Comparison of ENCODE assay signal across 8 cellular contexts in genomic region chr12:121712462-121713256, GRCh38. TPM values are rescaled to one million over a fixed set of nuclear protein-coding genes. Genes with fewer than 3 reads are reported as not detected.
DNase-seq lines count a peak whose midpoint lies in the region; ATAC-seq, FAIRE-seq and TF ChIP-seq lines count a peak whose summit lies in the region.

Gene TMEM120B, plus strand, starts transcription at chr12:121712752. Its CDS starts 144 bp downstream, at chr12:121712896.

- H3K27ac ChIP-seq in HUES64 (ENCODE audit: low read depth, low read length) (peak within 1 kb of the TSS; percentile 23; the same call in 1 of the 2 replicates), pancreas (peak within 1 kb of the TSS; percentile 76 to 82 (median 77)), tibial nerve (peak within 1 kb of the TSS; percentile 79 to 94 (median 88))

- peak; percentile 78 to 95 for TF ChIP-seq POLR2A in tibial nerve (IDR thresholded peaks at IDR 0.05)

- H3K36me3 Mint-ChIP-seq in activated naive CD4-positive, alpha-beta T cell treated with anti-CD3 and anti-CD28 coated beads, Interleukin-2, amount 50 U/mL, for 72 hours: peaks cover 0 to 9% of the 10 kb centered on the region in 2 donors

- under 1% methylated on average over 74 of the region's 74 CpGs for WGBS in HUES64
- 1% methylated on average over 60 to 74 of the region's 74 CpGs for WGBS in pancreas, 2 donors
- 0 to 2% methylated on average over 18 to 68 of the region's 74 CpGs for whole genome bisulfite sequencing in tibial nerve, 2 donors

- peak within 1 kb of the TSS; percentile 68 for H3K9ac ChIP-seq in HUES64 (ENCODE audit: low read depth, low read length)

- peak within 1 kb of the TSS; percentile 88 to 98 for H3K27ac Mint-ChIP-seq in activated naive CD4-positive, alpha-beta T cell treated with anti-CD3 and anti-CD28 coated beads, Interleukin-2, amount 50 U/mL, for 72 hours

- no peaks in the 10 kb centered on the region for H3K36me3 ChIP-seq in HUES64 (ENCODE audit: insufficient read depth, low read length)
- H3K36me3 ChIP-seq in pancreas: no peaks in the 10 kb centered on the region
- no peaks in the 10 kb centered on the region for H3K36me3 ChIP-seq in tibial nerve

- ATAC-seq in GM21447 (IDR thresholded peaks at IDR 0.05; ENCODE audit: unreplicated experiment): peak; percentile 76
- peak; percentile 92 to 95 for ATAC-seq in activated naive CD4-positive, alpha-beta T cell treated with anti-CD3 and anti-CD28 coated beads, Interleukin-2, amount 50 U/mL, for 72 hours
- peak; percentile 94 to 97 (median 96) for ATAC-seq in pancreas

- H3K9me3 Mint-ChIP-seq in activated naive CD4-positive, alpha-beta T cell treated with anti-CD3 and anti-CD28 coated beads, Interleukin-2, amount 50 U/mL, for 72 hours: no peaks in the 10 kb centered on the region

- FAIRE-seq in pancreas (lab: Jason Lieb, UNC): no peak

- no peaks in the 10 kb centered on the region for H3K9me3 ChIP-seq in HUES64 (ENCODE audit: insufficient read depth, low read depth, low read length)
- no peaks in the 10 kb centered on the region for H3K9me3 ChIP-seq in pancreas
- no peaks in the 10 kb centered on the region for H3K9me3 ChIP-seq in tibial nerve

- peak; percentile 39 to 91 for TF ChIP-seq EP300 in tibial nerve (IDR thresholded peaks at IDR 0.05)

- H3K4me3 ChIP-seq in HUES64 (ENCODE audit: low read length): peak within 1 kb of the TSS; percentile 99
- peak within 1 kb of the TSS; percentile 66 to 99 (median 98) for H3K4me3 ChIP-seq in pancreas
- H3K4me3 ChIP-seq in tibial nerve: peak within 1 kb of the TSS; percentile 77 to 99 (median 91)

- intact Hi-C loops in head of caudate nucleus (cut with DNase I) (no loop called here), pancreas (cut with DNase I) (no loop called here)

- H3K4me1 ChIP-seq in HUES64 (ENCODE audit: insufficient read depth, low read length): peaks cover 18% of the 10 kb centered on the region
- no peaks in the 10 kb centered on the region for H3K4me1 ChIP-seq in pancreas
- peaks cover 0 to 32% (median 15%) of the 10 kb centered on the region in 4 donors for H3K4me1 ChIP-seq in tibial nerve

- H3K27me3 ChIP-seq in HUES64 (ENCODE audit: insufficient read depth, low read length): no peaks in the 10 kb centered on the region
- H3K27me3 ChIP-seq in pancreas: no peaks in the 10 kb centered on the region
- H3K27me3 ChIP-seq in tibial nerve: no peaks in the 10 kb centered on the region

- DNase-seq in EL (peak; percentile 75), SK-N-DZ (ENCODE audit: low spot score) (peak; percentile 71), head of caudate nucleus (peak; percentile 63 to 95 (median 89)), pancreas (peak; percentile 74 to 96 (median 89)), tibial nerve (ENCODE audit: low spot score in 2 of 2) (peak; percentile 62 to 74)
- DNase-seq in activated naive CD4-positive, alpha-beta T cell treated with anti-CD3 and anti-CD28 coated beads, Interleukin-2, amount 50 U/mL, for 72 hours (ENCODE audit: low spot score in 2 of 2): peak; percentile 84 to 86

- no peak for TF ChIP-seq CTCF in pancreas (IDR thresholded peaks at IDR 0.05)
- no peak for TF ChIP-seq CTCF in tibial nerve (IDR thresholded peaks at IDR 0.05)

RNA-seq across cellular contexts. Expression of gene TMEM120B, which starts in this region (rescaled TPM):
- polyA plus RNA-seq in HUES64 (2013, experiment 1 of 2): 10.7 TPM
- polyA plus RNA-seq in HUES64 (2013, experiment 2 of 2): 11.7 TPM
- polyA plus RNA-seq in SK-N-DZ (2014; cell fraction: cytosol; rRNA removed): 16.9 and 18.2 TPM in 2 replicates
- 58.7 and 60.7 TPM in 2 replicates for polyA plus RNA-seq in SK-N-DZ (2014; cell fraction: nucleus; rRNA removed)
- 10 to 100 TPM in 1 of 2 donors, 1 to 10 TPM in 1; 6.3 to 11.8 TPM for total RNA-seq in activated naive CD4-positive, alpha-beta T cell treated with anti-CD3 and anti-CD28 coated beads, Interleukin-2, amount 50 U/mL, for 72 hours
- total RNA-seq in pancreas (10 to 100 TPM in 3 of 6 donors, 1 to 10 TPM in 3; 8.2 to 13.0 (median 10.0) TPM), tibial nerve (10 to 100 TPM; 10.1 to 13.9 (median 11.5) TPM)
- 10 to 100 TPM; 11.6 to 19.8 TPM for polyA plus RNA-seq in pancreas

Comparison
In these comparisons a context has a peak if more than half of its experiments do, and no peak if none do; other contexts are left out.
1. Peak in every context shown above with its lines: DNase-seq, ATAC-seq, H3K4me3 ChIP-seq and H3K27ac ChIP-seq.
2. H3K27ac ChIP-seq: peak in every context shown above with its lines; median percentile 88 in tibial nerve; 77 in pancreas; 23 in HUES64.